16 cellular contexts compared by ENCODE assay signal in genomic region chr16:56998352-56998751, GRCh38. TPM values are rescaled to one million over a fixed set of nuclear protein-coding genes. Genes with fewer than 3 reads are reported as not detected.
A peak's percentile ranks its signal among the peaks of the same experiment; 100 is the strongest.
DNase-seq lines count a peak whose midpoint lies in the region; ATAC-seq and TF ChIP-seq lines count a peak whose summit lies in the region.
"Had no signal": no experiment of that assay in that cellular context is flagged by ENCODE, and none has a peak within 500 bp of the region (broad histone marks: within the 10 kb centered on the region; RNA-seq: fewer than 3 reads in every experiment).

No MANE protein-coding gene starts in this region.

- H3K4me1 ChIP-seq in ACC112 (ENCODE audit: control insufficient read depth, insufficient read depth, low read length, unreplicated experiment), result peaks cover 44% of the 10 kb centered on the region
- H3K4me1 ChIP-seq in CD4-positive, CD25-positive, alpha-beta regulatory T cell (ENCODE audit: control insufficient read depth, insufficient read depth, low read length, poor library complexity, severe bottlenecking), result peaks cover 88% of the 10 kb centered on the region
- peaks cover 9% of the 10 kb centered on the region for H3K4me1 ChIP-seq in neural progenitor cell

- H4K20me1 ChIP-seq in neural progenitor cell (ENCODE audit: low read depth), result no peaks in the 10 kb centered on the region

- no peaks in the 10 kb centered on the region for H3K27me3 ChIP-seq in ACC112 (ENCODE audit: insufficient read depth, low read length)
- no peaks in the 10 kb centered on the region for H3K27me3 ChIP-seq in CD4-positive, CD25-positive, alpha-beta regulatory T cell (ENCODE audit: control insufficient read depth, insufficient read depth, low read length)
- no peaks in the 10 kb centered on the region for H3K27me3 ChIP-seq in neural progenitor cell

- H3K36me3 ChIP-seq in ACC112 (ENCODE audit: insufficient read depth, low read length), result peaks cover 6% of the 10 kb centered on the region; the same call in 1 of the 2 replicates
- peaks cover 26% of the 10 kb centered on the region for H3K36me3 ChIP-seq in CD4-positive, CD25-positive, alpha-beta regulatory T cell (ENCODE audit: control insufficient read depth, insufficient read depth, low read length)
- H3K36me3 ChIP-seq in neural progenitor cell, result no peaks in the 10 kb centered on the region
- H3K36me3 ChIP-seq: cardiac muscle cell had no signal

- no peak for TF ChIP-seq CTCF in neural progenitor cell (IDR thresholded peaks at IDR 0.05)
- TF ChIP-seq CTCF in GM13977 (IDR thresholded peaks at IDR 0.05; ENCODE audit: extremely low read depth, insufficient read depth, missing control alignments), result no peak

- peak overlapping the region; percentile 99; the same call in 1 of the 2 replicates for H3K27ac ChIP-seq in ACC112 (ENCODE audit: low read depth, low read length)
- peak overlapping the region; percentile 88 for H3K27ac ChIP-seq in CD4-positive, CD25-positive, alpha-beta regulatory T cell (ENCODE audit: insufficient read depth, low read length, poor library complexity, severe bottlenecking)
- no peak overlapping the region for H3K27ac ChIP-seq in neural progenitor cell
- H3K27ac ChIP-seq: cardiac muscle cell had no signal

- H3K4me3 Mint-ChIP-seq in CD4-positive, CD25-positive, alpha-beta regulatory T cell, result peak overlapping the region; percentile 79 to 87 (median 82)
- H3K4me3 Mint-ChIP-seq in activated T-helper 2 cell treated with anti-CD3 and anti-CD28 coated beads, Interferon-gamma antibody, Interleukin-2, Interleukin-4, amounts not matched to agents 10 μg/mL and 5 μg/mL and 100 μg/mL, durations not matched to agents 14 hours and 24 hours and 36 hours (ENCODE audit: low read depth), result peak overlapping the region; percentile 21
- no peak overlapping the region for H3K4me3 Mint-ChIP-seq in neural progenitor cell

- in situ Hi-C loops in GM13977 (cut with MboI; ENCODE audit: low pct_unique_long_range_greater_than_20kb, low sequenced_read_pairs, unreplicated experiment), result no loop called here

- peak overlapping the region; percentile 91 to 97 (median 96) for H3K27ac Mint-ChIP-seq in CD4-positive, CD25-positive, alpha-beta regulatory T cell
- peak overlapping the region; percentile 98 for H3K27ac Mint-ChIP-seq in activated T-helper 2 cell treated with anti-CD3 and anti-CD28 coated beads, Interferon-gamma antibody, Interleukin-2, Interleukin-4, amounts not matched to agents 10 μg/mL and 5 μg/mL and 100 μg/mL, durations not matched to agents 14 hours and 24 hours and 36 hours
- no peak overlapping the region for H3K27ac Mint-ChIP-seq in neural progenitor cell

- H3K9me3 ChIP-seq in CD4-positive, CD25-positive, alpha-beta regulatory T cell (ENCODE audit: control insufficient read depth in 2 of 2, low read length in 2 of 2), result no peaks in the 10 kb centered on the region
- H3K9me3 ChIP-seq in neural progenitor cell (ENCODE audit: low read depth), result no peaks in the 10 kb centered on the region

- H3K4me1 Mint-ChIP-seq in CD4-positive, CD25-positive, alpha-beta regulatory T cell, result peaks cover 31 to 97% (median 75%) of the 10 kb centered on the region in 4 donors
- peaks cover 70% of the 10 kb centered on the region for H3K4me1 Mint-ChIP-seq in activated T-helper 2 cell treated with anti-CD3 and anti-CD28 coated beads, Interferon-gamma antibody, Interleukin-2, Interleukin-4, amounts not matched to agents 10 μg/mL and 5 μg/mL and 100 μg/mL, durations not matched to agents 14 hours and 24 hours and 36 hours (ENCODE audit: low read depth)
- H3K4me1 Mint-ChIP-seq in neural progenitor cell, result peaks cover 5% of the 10 kb centered on the region

- H3K4me2 ChIP-seq in neural progenitor cell, result peak overlapping the region; percentile 24

- H3K4me3 ChIP-seq in ACC112 (ENCODE audit: low read depth, low read length) (no peak overlapping the region), neural progenitor cell (no peak overlapping the region)
- H3K4me3 ChIP-seq in CD4-positive, CD25-positive, alpha-beta regulatory T cell (ENCODE audit: low read depth, low read length), result peak overlapping the region; percentile 51
- H3K4me3 ChIP-seq: cardiac muscle cell had no signal

- peaks cover 85% of the 10 kb centered on the region for H3K79me2 ChIP-seq in ACC112 (ENCODE audit: control insufficient read depth, insufficient read depth, low read length, unreplicated experiment)
- no peaks in the 10 kb centered on the region for H3K79me2 ChIP-seq in neural progenitor cell (ENCODE audit: low read depth)

- intact Hi-C loops in activated T-helper 2 cell treated with anti-CD3 and anti-CD28 coated beads, Interferon-gamma antibody, Interleukin-2, Interleukin-4, amounts not matched to agents 10 μg/mL and 5 μg/mL and 100 μg/mL, durations not matched to agents 14 hours and 24 hours and 36 hours (cut with micrococcal nuclease), result no loop called here

- no peaks in the 10 kb centered on the region for H3K9me3 Mint-ChIP-seq in CD4-positive, CD25-positive, alpha-beta regulatory T cell
- H3K9me3 Mint-ChIP-seq in activated T-helper 2 cell treated with anti-CD3 and anti-CD28 coated beads, Interferon-gamma antibody, Interleukin-2, Interleukin-4, amounts not matched to agents 10 μg/mL and 5 μg/mL and 100 μg/mL, durations not matched to agents 14 hours and 24 hours and 36 hours, result no peaks in the 10 kb centered on the region
- no peaks in the 10 kb centered on the region for H3K9me3 Mint-ChIP-seq in neural progenitor cell

- no peak overlapping the region for H2AFZ ChIP-seq in ACC112 (ENCODE audit: low read length, unreplicated experiment)
- H2AFZ ChIP-seq in neural progenitor cell (replicated peaks), result no peak overlapping the region

- no peak overlapping the region for H3K9ac ChIP-seq in neural progenitor cell

- no peak for DNase-seq in CD4-positive, CD25-positive, alpha-beta regulatory T cell
- DNase-seq in activated T-helper 2 cell treated with anti-CD3 and anti-CD28 coated beads, Interferon-gamma antibody, Interleukin-2, Interleukin-4, amounts not matched to agents 10 μg/mL and 5 μg/mL and 100 μg/mL, durations not matched to agents 14 hours and 24 hours and 36 hours (ENCODE audit: low spot score), result no peak
- DNase-seq in neural progenitor cell (ENCODE audit: low spot score), result no peak
- DNase-seq in GM13977 (ENCODE audit: low spot score), result no peak
- DNase-seq: activated CD4-positive, alpha-beta T cell treated with anti-CD3 and anti-CD28 coated beads, Interleukin-2, amount 50 U/mL, for 1 hour; C1 segment of cervical spinal cord; DMS79 treated with DMSO at 0.1 percent for 48 hours; NCI-H1436 treated with DMSO at 0.1 percent for 48 hours; NCI-H510A; SHP77; T-helper 9 cell had no signal

- no peaks in the 10 kb centered on the region for H3K27me3 Mint-ChIP-seq in CD4-positive, CD25-positive, alpha-beta regulatory T cell
- no peaks in the 10 kb centered on the region for H3K27me3 Mint-ChIP-seq in activated T-helper 2 cell treated with anti-CD3 and anti-CD28 coated beads, Interferon-gamma antibody, Interleukin-2, Interleukin-4, amounts not matched to agents 10 μg/mL and 5 μg/mL and 100 μg/mL, durations not matched to agents 14 hours and 24 hours and 36 hours (ENCODE audit: low read depth)
- peaks cover 15% of the 10 kb centered on the region for H3K27me3 Mint-ChIP-seq in neural progenitor cell (ENCODE audit: insufficient read depth, low read depth)

- H3F3A ChIP-seq in neural progenitor cell (ENCODE audit: low read depth), result no peaks in the 10 kb centered on the region

- peaks cover 28% of the 10 kb centered on the region for H3K36me3 Mint-ChIP-seq in CD4-positive, CD25-positive, alpha-beta regulatory T cell
- peaks cover 79% of the 10 kb centered on the region for H3K36me3 Mint-ChIP-seq in activated T-helper 2 cell treated with anti-CD3 and anti-CD28 coated beads, Interferon-gamma antibody, Interleukin-2, Interleukin-4, amounts not matched to agents 10 μg/mL and 5 μg/mL and 100 μg/mL, durations not matched to agents 14 hours and 24 hours and 36 hours (ENCODE audit: low read depth)
- no peaks in the 10 kb centered on the region for H3K36me3 Mint-ChIP-seq in neural progenitor cell

- no peak for ATAC-seq in CD4-positive, CD25-positive, alpha-beta regulatory T cell (ENCODE audit: low read depth in 2 of 2)
- no peak for ATAC-seq in HG02970 (IDR thresholded peaks at IDR 0.05; ENCODE audit: low FRiP score, unreplicated experiment)
- no peak for ATAC-seq in HG02571 (IDR thresholded peaks at IDR 0.05; ENCODE audit: unreplicated experiment)
- ATAC-seq: left lobe of liver had no signal

RNA-seq across cellular contexts. Expression of gene NLRC5, which starts 9.0 kb away (rescaled TPM):
- 842 TPM for total RNA-seq in CD4-positive, CD25-positive, alpha-beta regulatory T cell
- polyA plus RNA-seq in CD4-positive, CD25-positive, alpha-beta regulatory T cell, result 100 to 1,000 TPM in 1 of 4 donors, 10 to 100 TPM in 3; 75.3 to 112 (median 97.2) TPM
- 166 and 169 TPM in 2 replicates for total RNA-seq in activated T-helper 2 cell treated with anti-CD3 and anti-CD28 coated beads, Interferon-gamma antibody, Interleukin-2, Interleukin-4, amounts not matched to agents 10 μg/mL and 5 μg/mL and 100 μg/mL, durations not matched to agents 14 hours and 24 hours and 36 hours
- total RNA-seq in neural progenitor cell (ENCODE audit: low replicate concordance), result not detected in 2 replicates
- total RNA-seq: cardiac muscle cell had no signal
- polyA plus RNA-seq: cardiac muscle cell had no signal

RNA-seq across cellular contexts. Expression of gene CETP, which starts 36.6 kb away (rescaled TPM):
- not detected for total RNA-seq in CD4-positive, CD25-positive, alpha-beta regulatory T cell
- under 1 TPM in 1 of 4 donors, not detected in 3; 0.27 TPM for polyA plus RNA-seq in CD4-positive, CD25-positive, alpha-beta regulatory T cell
- total RNA-seq in activated T-helper 2 cell treated with anti-CD3 and anti-CD28 coated beads, Interferon-gamma antibody, Interleukin-2, Interleukin-4, amounts not matched to agents 10 μg/mL and 5 μg/mL and 100 μg/mL, durations not matched to agents 14 hours and 24 hours and 36 hours, result not detected in 2 replicates
- 0.28 TPM in 1 of 2 replicates, not detected in the other for total RNA-seq in neural progenitor cell (ENCODE audit: low replicate concordance)

Comparison
In these comparisons a context has a peak if more than half of its experiments do, and no peak if none do; other contexts are left out.
1. RNA of gene NLRC5, which starts 9.0 kb away (total RNA-seq): 842 TPM in CD4-positive, CD25-positive, alpha-beta regulatory T cell (single experiment) and 166 to 169 TPM in activated T-helper 2 cell treated with anti-CD3 and anti-CD28 coated beads, Interferon-gamma antibody, Interleukin-2, Interleukin-4, amounts not matched to agents 10 μg/mL and 5 μg/mL and 100 μg/mL, durations not matched to agents 14 hours and 24 hours and 36 hours; not detected in neural progenitor cell; every median in the first group is over 100 times any median in the second.